Comparison of ENCODE assay signal across 16 cellular contexts in the genomic region with DNA sequence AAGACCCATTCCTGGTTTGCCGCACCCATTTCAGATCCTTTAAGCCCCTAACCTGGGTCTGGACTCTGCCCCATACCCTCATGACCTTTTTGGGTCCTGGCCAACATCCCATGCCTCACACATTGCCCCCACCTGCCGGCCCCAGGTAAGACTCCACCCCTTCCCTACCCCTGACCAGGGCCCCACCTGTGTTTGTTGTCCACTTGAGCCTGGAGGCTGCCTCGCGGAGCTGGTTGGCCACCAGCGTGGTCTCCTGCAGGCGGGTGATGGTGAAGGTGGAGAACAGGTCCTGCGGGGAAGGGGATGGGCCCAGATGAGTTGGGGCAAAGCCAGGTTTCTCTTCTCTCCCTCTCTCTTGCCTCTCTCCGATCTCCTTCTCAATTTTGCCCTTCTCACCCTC. TPM values are rescaled to one million over a fixed set of nuclear protein-coding genes. Genes with fewer than 3 reads are reported as not detected.
DNase-seq lines count a peak whose midpoint lies in the region; ATAC-seq and TF ChIP-seq lines count a peak whose summit lies in the region.
"Had no signal": no experiment of that assay in that cellular context is flagged by ENCODE, and none has a peak within 500 bp of the region (broad histone marks: within the 10 kb centered on the region; RNA-seq: fewer than 3 reads in every experiment).

No MANE protein-coding gene starts in this region.

- DNase-seq in AG20443 (ENCODE audit: low spot score) (peak; percentile 7), NCI-H146 treated with DMSO at 0.1 percent for 48 hours (lab: John Stamatoyannopoulos, UW; ENCODE audit: unreplicated experiment) (peak; percentile 68), naive B cell (no peak), HK-2 (ENCODE audit: unreplicated experiment) (no peak)
- DNase-seq in effector memory CD8-positive, alpha-beta T cell = no peak
- DNase-seq: activated CD8-positive, alpha-beta memory T cell treated with anti-CD3 and anti-CD28 coated beads, Interleukin-2, amount 50 U/mL, for 4 hours; AML-193; cortex of kidney; NCI-H2107; stimulated activated naive CD4-positive, alpha-beta T cell treated with Interleukin-2 at 50 U/mL for 16 hours had no signal

- H3K9me3 Mint-ChIP-seq in naive B cell = no peaks in the 10 kb centered on the region
- H3K9me3 Mint-ChIP-seq in effector memory CD8-positive, alpha-beta T cell = no peaks in the 10 kb centered on the region
- H3K9me3 Mint-ChIP-seq: nephron had no signal

- H3K4me1 Mint-ChIP-seq in naive B cell = peaks cover 5 to 21% (median 14%) of the 10 kb centered on the region in 3 donors
- H3K4me1 Mint-ChIP-seq in effector memory CD8-positive, alpha-beta T cell (ENCODE audit: low read depth in 2 of 2) = peaks cover 0 to 2% of the 10 kb centered on the region in 2 donors
- H3K4me1 Mint-ChIP-seq: nephron had no signal

- peak overlapping the region in 4 of 6 donors; percentile 37 to 83 (median 68) for H3K27ac Mint-ChIP-seq in naive B cell
- peak overlapping the region in 1 of 2 donors; percentile 38 for H3K27ac Mint-ChIP-seq in effector memory CD8-positive, alpha-beta T cell
- H3K27ac Mint-ChIP-seq: activated CD4-positive, alpha-beta T cell treated with anti-CD3 and anti-CD28 coated beads for 36 hours; nephron had no signal

- H3K4me3 Mint-ChIP-seq in naive B cell = peak overlapping the region in 3 of 8 donors; percentile 30 to 45 (median 38)
- no peak overlapping the region for H3K4me3 Mint-ChIP-seq in effector memory CD8-positive, alpha-beta T cell
- H3K4me3 Mint-ChIP-seq: activated CD4-positive, alpha-beta T cell treated with anti-CD3 and anti-CD28 coated beads for 36 hours; nephron had no signal

- no peak for ATAC-seq in naive B cell (ENCODE audit: low read depth in 2 of 2)
- ATAC-seq in HG03354 (IDR thresholded peaks at IDR 0.05; ENCODE audit: poor library complexity, severe bottlenecking, unreplicated experiment) = no peak
- no peak for ATAC-seq in effector memory CD8-positive, alpha-beta T cell (replicated peaks)

- no peaks in the 10 kb centered on the region for H3K27me3 Mint-ChIP-seq in naive B cell
- H3K27me3 Mint-ChIP-seq in effector memory CD8-positive, alpha-beta T cell = no peaks in the 10 kb centered on the region
- H3K27me3 Mint-ChIP-seq: activated CD4-positive, alpha-beta T cell treated with anti-CD3 and anti-CD28 coated beads for 36 hours had no signal

- H3K27ac ChIP-seq in 22Rv1 = peak overlapping the region; percentile 65
- H3K27ac ChIP-seq: KMS-11, transverse colon had no signal

- TF ChIP-seq CTCF in 22Rv1 (IDR thresholded peaks at IDR 0.05) = no peak

- H3K36me3 Mint-ChIP-seq in naive B cell = peaks cover 0 to 5% of the 10 kb centered on the region in 2 donors
- H3K36me3 Mint-ChIP-seq in effector memory CD8-positive, alpha-beta T cell (ENCODE audit: insufficient read depth) = peaks cover 17% of the 10 kb centered on the region

RNA-seq across cellular contexts. Expression of gene MAN2B1, which starts 19.5 kb away (rescaled TPM):
- 10 to 100 TPM; 64.1 to 97.0 (median 76.9) TPM for polyA plus RNA-seq in naive B cell (ENCODE audit: low read depth in 6 of 6)

RNA-seq across cellular contexts. Expression of gene WDR83, which starts 19.6 kb away (rescaled TPM):
- polyA plus RNA-seq in naive B cell (ENCODE audit: low read depth in 6 of 6) = 10 to 100 TPM; 12.6 to 34.5 (median 17.5) TPM

RNA-seq across cellular contexts. Expression of gene DHPS, which starts 34.6 kb away (rescaled TPM):
- polyA plus RNA-seq in naive B cell (ENCODE audit: low read depth in 6 of 6) = 100 to 1,000 TPM in 2 of 6 donors, 10 to 100 TPM in 4; 83.5 to 132 (median 85.5) TPM

RNA-seq across cellular contexts. Expression of gene ZNF791, which starts 36.3 kb away (rescaled TPM):
- polyA plus RNA-seq in naive B cell (ENCODE audit: low read depth in 6 of 6) = 10 to 100 TPM; 22.8 to 44.1 (median 28.2) TPM

RNA-seq across cellular contexts. Expression of gene ZNF490, which starts 36.4 kb away (rescaled TPM):
- polyA plus RNA-seq in naive B cell (ENCODE audit: low read depth in 6 of 6) = 10 to 100 TPM in 4 of 6 donors, 1 to 10 TPM in 1, not detected in 1; 9.7 to 13.1 (median 12.2) TPM

Comparison
In these comparisons a context has a peak if more than half of its experiments do, and no peak if none do; other contexts are left out.
1. DNase-seq: peak in AG20443 (single experiment) and NCI-H146 treated with DMSO at 0.1 percent for 48 hours (single experiment); none in naive B cell (single experiment), HK-2 (single experiment) and effector memory CD8-positive, alpha-beta T cell (0 of 3).